18 cellular contexts compared by ENCODE assay signal in the genomic region with DNA sequence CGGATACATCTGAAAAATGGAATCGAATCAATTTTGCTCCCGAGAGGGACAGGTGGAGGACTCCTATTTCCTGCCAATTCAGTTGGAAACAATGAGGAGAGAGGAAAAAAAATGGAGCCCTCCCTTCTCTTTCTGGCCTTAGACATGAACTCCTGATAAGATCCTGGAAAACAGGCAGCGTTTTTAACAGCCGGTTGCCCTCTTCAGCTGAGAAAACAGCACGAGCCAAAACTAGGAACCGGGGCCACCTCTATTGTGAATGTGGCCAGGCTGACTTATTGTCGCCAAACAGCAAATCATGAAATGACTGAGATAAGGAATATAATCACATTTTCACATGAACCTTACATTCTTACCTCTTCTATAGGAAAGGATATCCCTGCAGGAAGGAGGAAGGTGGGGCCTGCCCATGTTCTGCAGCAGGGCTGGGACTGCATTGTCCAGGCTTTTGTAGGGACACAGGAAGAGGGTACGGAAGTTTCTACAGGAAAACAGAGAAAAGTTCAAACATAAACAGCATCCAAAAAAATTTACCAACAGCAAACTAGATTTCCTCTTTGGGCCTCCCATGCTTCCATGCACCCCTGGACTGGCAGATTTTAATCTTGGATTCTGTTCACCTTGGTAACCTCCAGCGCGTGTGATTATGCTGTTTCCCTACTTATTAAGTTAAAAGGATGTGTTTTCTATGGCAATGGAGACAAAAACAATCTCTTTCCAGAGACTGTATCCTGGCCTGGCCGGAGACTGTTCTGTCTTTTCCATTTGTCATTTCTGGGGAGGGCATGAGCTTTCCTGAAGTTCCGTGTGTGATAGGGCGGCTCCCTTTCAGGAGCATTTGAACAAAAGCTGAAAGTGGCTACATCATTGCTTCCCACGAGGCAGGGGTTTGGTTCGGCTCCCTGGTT. TPM values are rescaled to one million over a fixed set of nuclear protein-coding genes. Genes with fewer than 3 reads are reported as not detected.
DNase-seq lines count a peak whose midpoint lies in the region; ATAC-seq and TF ChIP-seq lines count a peak whose summit lies in the region.
"Had no signal": no experiment of that assay in that cellular context is flagged by ENCODE, and none has a peak within 500 bp of the region (broad histone marks: within the 10 kb centered on the region; RNA-seq: fewer than 3 reads in every experiment).

No MANE protein-coding gene starts in this region.

- no peak for TF ChIP-seq EP300 in gastroesophageal sphincter (IDR thresholded peaks at IDR 0.05)

- DNase-seq in astrocyte of the hippocampus (ENCODE audit: low read depth, low spot score) (peak; percentile 10), thyroid gland (peak; percentile 5 to 13), KBM-7 (no peak)
- DNase-seq: activated CD4-positive, alpha-beta T cell treated with anti-CD3 and anti-CD28 coated beads, Interleukin-2, amount 50 U/mL, for 1 hour; activated naive CD8-positive, alpha-beta T cell treated with anti-CD3 and anti-CD28 coated beads, Interleukin-2, amount 10 ng/mL, durations not matched to agents 7 days and 5 days; activated T-cell treated with anti-CD3 and anti-CD28 coated beads, Interleukin-2, amount 50 U/mL, for 24 hours; H7; head of caudate nucleus; natural killer cell; NCI-H1105; NCI-H345; SJCRH30; stimulated activated CD4-positive, alpha-beta T cell treated with anti-CD3 and anti-CD28 coated beads, Interleukin-4, amount 100 ng/mL, for 24 hours had no signal

- TF ChIP-seq CTCF in gastroesophageal sphincter (IDR thresholded peaks at IDR 0.05) (no peak), thyroid gland (IDR thresholded peaks at IDR 0.05) (no peak)

- H3K4me1 ChIP-seq in gastroesophageal sphincter (no peaks in the 10 kb centered on the region), mesodermal cell (ENCODE audit: control insufficient read depth, insufficient read depth, low read length, poor library complexity, severe bottlenecking) (peaks cover 9% of the 10 kb centered on the region), thyroid gland (peaks cover 0 to 4% of the 10 kb centered on the region in 2 donors)
- H3K4me1 ChIP-seq: SJCRH30 had no signal

- H3K9me3 ChIP-seq in gastroesophageal sphincter (no peaks in the 10 kb centered on the region), mesodermal cell (ENCODE audit: control insufficient read depth, low read length) (no peaks in the 10 kb centered on the region), thyroid gland (no peaks in the 10 kb centered on the region)
- H3K9me3 ChIP-seq: BLaER1, SJCRH30 had no signal

- 75% methylated on average over 11 to 14 of the region's 16 CpGs for WGBS in gastroesophageal sphincter (ENCODE audit: low coverage in 1 of 2), 2 donors
- WGBS in mesodermal cell (ENCODE audit: insufficient coverage in 2 of 2), 2 experiments: 90 to 91% methylated on average over 9 to 13 of the region's 16 CpGs
- 58 to 61% methylated on average over 16 of the region's 16 CpGs for WGBS in thyroid gland, 2 donors

- H3K27me3 ChIP-seq in gastroesophageal sphincter: no peaks in the 10 kb centered on the region
- H3K27me3 ChIP-seq in thyroid gland: no peaks in the 10 kb centered on the region
- H3K27me3 ChIP-seq: BLaER1, SJCRH30 had no signal

- no peak overlapping the region for H3K4me3 ChIP-seq in gastroesophageal sphincter
- no peak overlapping the region for H3K4me3 ChIP-seq in mesodermal cell (ENCODE audit: extremely low read depth, insufficient read depth, low read length, poor library complexity, severe bottlenecking)
- no peak overlapping the region for H3K4me3 ChIP-seq in thyroid gland (replicated peaks in 1 of 3)
- H3K4me3 ChIP-seq: BLaER1, SJCRH30 had no signal

- H3K36me3 ChIP-seq in gastroesophageal sphincter: no peaks in the 10 kb centered on the region
- no peaks in the 10 kb centered on the region for H3K36me3 ChIP-seq in mesodermal cell (ENCODE audit: control insufficient read depth, insufficient read depth, low read length)
- no peaks in the 10 kb centered on the region for H3K36me3 ChIP-seq in thyroid gland
- H3K36me3 ChIP-seq: BLaER1, SJCRH30 had no signal

- intact Hi-C loops in thyroid gland (cut with DNase I): no loop called here

- ATAC-seq in gastroesophageal sphincter: peak; percentile 61
- no peak for ATAC-seq in GM19023 (IDR thresholded peaks at IDR 0.05; ENCODE audit: unreplicated experiment)
- ATAC-seq in GM18505 (IDR thresholded peaks at IDR 0.05; ENCODE audit: unreplicated experiment): no peak
- ATAC-seq: natural killer cell had no signal

- TF ChIP-seq POLR2A in gastroesophageal sphincter (IDR thresholded peaks at IDR 0.05) (no peak), thyroid gland (IDR thresholded peaks at IDR 0.05) (no peak), GM18505 (IDR thresholded peaks at IDR 0.05; ENCODE audit: borderline replicate concordance, extremely low read depth, insufficient read depth, insufficient read length) (no peak)

- H3K27ac ChIP-seq in gastroesophageal sphincter (peak overlapping the region in 3 of 4 donors; percentile 55 to 60 (median 60)), mesodermal cell (ENCODE audit: low read depth, low read length, severe bottlenecking) (peak overlapping the region; percentile 64), thyroid gland (peak overlapping the region in 2 of 3 donors; percentile 48 to 51)
- H3K27ac ChIP-seq: BLaER1, SJCRH30 had no signal

- in situ Hi-C loops in KBM-7 (cut with MboI; ENCODE audit: low pct_unique_long_range_greater_than_20kb, low sequenced_read_pairs): no loop called here

RNA-seq across cellular contexts. Expression of a gene that starts 29.0 kb away (rescaled TPM):
- total RNA-seq in gastroesophageal sphincter: 10 to 100 TPM; 10.1 to 25.3 (median 23.4) TPM
- 117 TPM for polyA plus RNA-seq in mesodermal cell (2013, experiment 1 of 2)
- polyA plus RNA-seq in mesodermal cell (2013, experiment 2 of 2): 106 TPM
- 10 to 100 TPM; 19.8 to 55.4 (median 31.8) TPM for total RNA-seq in thyroid gland
